ENCODE assay signal across 17 cellular contexts in genomic region chr2:182300603-182301002, GRCh38.
DNase-seq lines count a peak whose midpoint lies in the region; TF ChIP-seq lines count a peak whose summit lies in the region.
"Had no signal": no experiment of that assay in that cellular context is flagged by ENCODE, and none has a peak within 500 bp of the region (broad histone marks: within the 10 kb centered on the region; RNA-seq: fewer than 3 reads in every experiment).

No MANE protein-coding gene starts in this region.

- TF ChIP-seq CTCF in HEK293 (tag by site-specific recombination; IDR thresholded peaks at IDR 0.05) (no peak), astrocyte of the spinal cord (IDR thresholded peaks at IDR 0.05; ENCODE audit: low read depth, low read length) (no peak), testis (IDR thresholded peaks at IDR 0.05) (no peak)

- peaks cover 13% of the 10 kb centered on the region for H3K4me1 ChIP-seq in HEK293 (ENCODE audit: control insufficient read depth, insufficient read depth, low read length)
- H3K4me1 ChIP-seq in testis = no peaks in the 10 kb centered on the region
- H3K4me1 ChIP-seq: gastrocnemius medialis, lower lobe of right lung had no signal

- CTCF ChIA-PET in HEK293 (lab: Yijun Ruan, JAX) = interaction anchor here (1.2 to 1.5 kb wide), 3 partner anchors 114 to 352 kb away, joined by 3 to 9 read pairs (median 3); no protein-coding TSS in a partner anchor

- H3K4me3 ChIP-seq in HEK293 (ENCODE audit: low read depth, low read length) (no peak overlapping the region), astrocyte of the spinal cord (ENCODE audit: low read depth, low read length) (no peak overlapping the region), testis (no peak overlapping the region)
- H3K4me3 ChIP-seq: gastrocnemius medialis, lower lobe of right lung, PC-9, skin epidermis had no signal

- H3K27ac ChIP-seq in HEK293 (ENCODE audit: extremely low read depth, low read depth, low read length) (no peak overlapping the region), testis (no peak overlapping the region)
- H3K27ac ChIP-seq: gastrocnemius medialis, lower lobe of right lung, PC-9, skin epidermis had no signal

- no peaks in the 10 kb centered on the region for H3K27me3 ChIP-seq in testis
- H3K27me3 ChIP-seq: gastrocnemius medialis had no signal

- intact Hi-C loops in testis (cut with DNase I; ENCODE audit: low total_unique reads) = no loop called here

- 83 to 86% methylated on average over 4 of the region's 4 CpGs for WGBS in testis, 2 donors

- DNase-seq in NCI-H2227 (lab: John Stamatoyannopoulos, UW; ENCODE audit: unreplicated experiment) = peak; percentile 29
- peak; percentile 64 for DNase-seq in astrocyte of the spinal cord (ENCODE audit: low read depth, low spot score)
- DNase-seq in left kidney (ENCODE audit: low read depth, low spot score) = peak; percentile 85
- no peak for DNase-seq in NCI-H146 treated with DMSO at 0.1 percent for 48 hours (lab: John Stamatoyannopoulos, UW; ENCODE audit: unreplicated experiment)
- DNase-seq in testis = no peak
- DNase-seq in retina = no peak
- DNase-seq: Calu3; effector memory CD8-positive, alpha-beta T cell; gastrocnemius medialis; lower lobe of right lung; NCI-H524 treated with DMSO at 0.1 percent for 48 hours; PC-9; stimulated activated CD4-positive, alpha-beta T cell treated with anti-CD3 and anti-CD28 coated beads, Interleukin-4, amount 100 ng/mL, for 4 hours; stimulated activated CD8-positive, alpha-beta memory T cell treated with anti-CD3 and anti-CD28 coated beads, Interleukin-4, amount 100 ng/mL, for 48 hours; T-helper 9 cell had no signal

- TF ChIP-seq POLR2A in testis (IDR thresholded peaks at IDR 0.05) = no peak

- no peaks in the 10 kb centered on the region for H3K36me3 ChIP-seq in HEK293 (ENCODE audit: control insufficient read depth in 2 of 2, insufficient read depth in 1 of 2, low read length in 2 of 2)
- H3K36me3 ChIP-seq in testis (ENCODE audit: low read depth, missing control alignments) = no peaks in the 10 kb centered on the region
- H3K36me3 ChIP-seq: gastrocnemius medialis, lower lobe of right lung had no signal

- POLR2A ChIA-PET in HEK293 (lab: Yijun Ruan, JAX) = no interaction called here

- H3K9me3 ChIP-seq in HEK293 (ENCODE audit: control insufficient read depth, insufficient read depth, low read depth, low read length) (no peaks in the 10 kb centered on the region), testis (no peaks in the 10 kb centered on the region)
- H3K9me3 ChIP-seq: gastrocnemius medialis, lower lobe of right lung had no signal

- in situ Hi-C loops in astrocyte of the spinal cord (cut with HindIII; ENCODE audit: low sequenced_read_pairs) = no loop called here

TF ChIP-seq in HEK293, 187 proteins besides CTCF, POLR2A, EP300 and RAD21 (continues in another document):
- TF ChIP-seq ZNF341 (tag by site-specific recombination; IDR thresholded peaks at IDR 0.05; ENCODE audit: low read depth) (no peak), ZNF785 (tag by site-specific recombination; IDR thresholded peaks at IDR 0.05) (no peak), ZXDB (tag by site-specific recombination; IDR thresholded peaks at IDR 0.05) (peak; percentile 84; the same call in 1 of the 2 replicates), ZNF404 (tag by site-specific recombination; IDR thresholded peaks at IDR 0.05) (no peak), ZFP41 (tag by site-specific recombination; IDR thresholded peaks at IDR 0.05; ENCODE audit: borderline replicate concordance) (no peak), ZBTB20 (tag by site-specific recombination; IDR thresholded peaks at IDR 0.05) (no peak), ZNF175 (tag by site-specific recombination; IDR thresholded peaks at IDR 0.05) (no peak), ZNF26 (tag by site-specific recombination; IDR thresholded peaks at IDR 0.05) (no peak), ZNF16 (tag by site-specific recombination; IDR thresholded peaks at IDR 0.05; ENCODE audit: low read depth) (no peak), ZFP3 (tag by site-specific recombination; IDR thresholded peaks at IDR 0.05; ENCODE audit: low read depth) (no peak), ZNF544 (tag by site-specific recombination; IDR thresholded peaks at IDR 0.05) (no peak), ZNF311 (tag by site-specific recombination; IDR thresholded peaks at IDR 0.05; ENCODE audit: borderline replicate concordance) (no peak), REPIN1 (tag by site-specific recombination; IDR thresholded peaks at IDR 0.05; ENCODE audit: low read depth) (no peak), ZNF473 (tag by site-specific recombination; IDR thresholded peaks at IDR 0.05) (no peak), ZNF394 (tag by site-specific recombination; IDR thresholded peaks at IDR 0.05; ENCODE audit: borderline replicate concordance) (peak; percentile 74; the same call in 1 of the 2 replicates), ZNF239 (tag by site-specific recombination; IDR thresholded peaks at IDR 0.05) (no peak), PATZ1 (tag by site-specific recombination; IDR thresholded peaks at IDR 0.05) (no peak), ZNF776 (tag by site-specific recombination; IDR thresholded peaks at IDR 0.05; ENCODE audit: borderline replicate concordance) (no peak), KLF16 (tag by site-specific recombination; IDR thresholded peaks at IDR 0.05) (no peak), GLIS2 (tag by site-specific recombination; IDR thresholded peaks at IDR 0.05) (no peak), BCL11A (tag by site-specific recombination; IDR thresholded peaks at IDR 0.05; ENCODE audit: low read depth) (peak; percentile 81; the same call in 1 of the 2 replicates), ELK4 (IDR thresholded peaks at IDR 0.05; ENCODE audit: borderline replicate concordance, low read depth, low read length) (no peak), ZNF510 (tag by site-specific recombination; IDR thresholded peaks at IDR 0.05; ENCODE audit: insufficient replicate concordance) (no peak), ZBTB6 (tag by site-specific recombination; IDR thresholded peaks at IDR 0.05) (no peak)
- TF ChIP-seq, protein P1, sequence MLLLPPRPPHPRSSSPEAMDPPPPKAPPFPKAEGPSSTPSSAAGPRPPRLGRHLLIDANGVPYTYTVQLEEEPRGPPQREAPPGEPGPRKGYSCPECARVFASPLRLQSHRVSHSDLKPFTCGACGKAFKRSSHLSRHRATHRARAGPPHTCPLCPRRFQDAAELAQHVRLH (tag by site-specific recombination; IDR thresholded peaks at IDR 0.05) = 0 out of 2 replicates have a peak, but pooled peaks have one; percentile 21
- TF ChIP-seq, protein P2, sequence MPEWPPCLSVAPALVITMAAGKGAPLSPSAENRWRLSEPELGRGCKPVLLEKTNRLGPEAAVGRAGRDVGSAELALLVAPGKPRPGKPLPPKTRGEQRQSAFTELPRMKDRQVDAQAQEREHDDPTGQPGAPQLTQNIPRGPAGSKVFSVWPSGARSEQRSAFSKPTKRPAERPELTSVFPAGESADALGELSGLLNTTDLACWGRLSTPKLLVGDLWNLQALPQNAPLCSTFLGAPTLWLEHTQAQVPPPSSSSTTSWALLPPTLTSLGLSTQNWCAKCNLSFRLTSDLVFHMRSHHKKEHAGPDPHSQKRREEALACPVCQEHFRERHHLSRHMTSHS (tag by site-specific recombination; IDR thresholded peaks at IDR 0.05) = no peak

Comparison
In these comparisons a context has a peak if more than half of its experiments do, and no peak if none do; other contexts are left out.
1. DNase-seq: peak in NCI-H2227 (single experiment), astrocyte of the spinal cord (single experiment) and left kidney (single experiment); none in NCI-H146 treated with DMSO at 0.1 percent for 48 hours (single experiment), testis (single experiment) and retina (single experiment).